ENCODE assay signal across 23 cellular contexts in genomic region chr14:29077916-29078315, GRCh38.
"Had no signal": no experiment of that assay in that cellular context is flagged by ENCODE, and none has a peak within 500 bp of the region (broad histone marks: within the 10 kb centered on the region; RNA-seq: fewer than 3 reads in every experiment).

No MANE protein-coding gene starts in this region.

- H3K4me3 ChIP-seq: esophagus squamous epithelium, hepatocyte, left ventricle myocardium inferior, lower lobe of right lung, sigmoid colon, skin epidermis, stomach had no signal

- H3K4me1 Mint-ChIP-seq: memory B cell; mesothelial cell of epicardium; natural killer cell; neural crest cell; stimulated activated naive B cell treated with anti-CD40 and anti-IgM and Interleukin-4, amounts not matched to agents 10 μg/mL and 1 μg/mL and 100 μg/mL, for 72 hours had no signal

- H3K9me3 ChIP-seq: esophagus squamous epithelium, lower lobe of right lung, sigmoid colon had no signal

- H3K36me3 Mint-ChIP-seq: memory B cell; mesothelial cell of epicardium; natural killer cell; stimulated activated naive B cell treated with anti-CD40 and anti-IgM and Interleukin-4, amounts not matched to agents 10 μg/mL and 1 μg/mL and 100 μg/mL, for 72 hours had no signal

- H3K4me3 Mint-ChIP-seq: dendritic cell treated with granulocyte-macrophage colony-stimulating factor and Interleukin-4, amounts not matched to agents 40 ng/mL and 50 ng/mL, for 4 days; effector memory CD8-positive, alpha-beta T cell; memory B cell; mesothelial cell of epicardium; natural killer cell; neural crest cell; stimulated activated naive B cell treated with anti-CD40 and anti-IgM and Interleukin-4, amounts not matched to agents 10 μg/mL and 1 μg/mL and 100 μg/mL, for 72 hours had no signal

- H3K36me3 ChIP-seq: esophagus squamous epithelium, left ventricle myocardium inferior, lower lobe of right lung, sigmoid colon, stomach had no signal

- H3K27me3 ChIP-seq: esophagus squamous epithelium, hepatocyte, sigmoid colon, stomach had no signal

- H3K4me1 ChIP-seq: esophagus squamous epithelium, left ventricle myocardium inferior, lower lobe of right lung, sigmoid colon, stomach had no signal

- ATAC-seq: effector memory CD8-positive, alpha-beta T cell; left cardiac atrium; lower lobe of right lung; natural killer cell; stimulated activated naive B cell treated with anti-CD40 and anti-IgM and Interleukin-4, amounts not matched to agents 10 μg/mL and 1 μg/mL and 100 μg/mL, for 72 hours had no signal

- H3K9me3 Mint-ChIP-seq: dendritic cell treated with granulocyte-macrophage colony-stimulating factor and Interleukin-4, amounts not matched to agents 40 ng/mL and 50 ng/mL, for 4 days had no signal

- H3K27ac ChIP-seq: esophagus squamous epithelium, hepatocyte, left ventricle myocardium inferior, lower lobe of right lung, sigmoid colon, skin epidermis, stomach had no signal

- H3K27ac Mint-ChIP-seq: dendritic cell treated with granulocyte-macrophage colony-stimulating factor and Interleukin-4, amounts not matched to agents 40 ng/mL and 50 ng/mL, for 4 days; effector memory CD8-positive, alpha-beta T cell; memory B cell; mesothelial cell of epicardium; natural killer cell; stimulated activated naive B cell treated with anti-CD40 and anti-IgM and Interleukin-4, amounts not matched to agents 10 μg/mL and 1 μg/mL and 100 μg/mL, for 72 hours had no signal

- DNase-seq: effector memory CD8-positive, alpha-beta T cell; esophagus squamous epithelium; foreskin fibroblast; head of caudate nucleus; kidney; left cardiac atrium; left ventricle myocardium inferior; lower lobe of right lung; natural killer cell; posterior cingulate gyrus; sigmoid colon; stimulated activated CD4-positive, alpha-beta T cell treated with anti-CD3 and anti-CD28 coated beads, Interleukin-2, amount 100 ng/mL, for 24 hours; stimulated activated CD4-positive, alpha-beta T cell treated with anti-CD3 and anti-CD28 coated beads, Interleukin-4, amount 100 ng/mL, for 4 hours; stimulated activated naive B cell treated with anti-CD40 and anti-IgM and Interleukin-4, amounts not matched to agents 10 μg/mL and 1 μg/mL and 100 μg/mL, for 72 hours; stomach; substantia nigra; trophoblast cell had no signal

- H3K27me3 Mint-ChIP-seq: dendritic cell treated with granulocyte-macrophage colony-stimulating factor and Interleukin-4, amounts not matched to agents 40 ng/mL and 50 ng/mL, for 4 days; effector memory CD8-positive, alpha-beta T cell; memory B cell; stimulated activated naive B cell treated with anti-CD40 and anti-IgM and Interleukin-4, amounts not matched to agents 10 μg/mL and 1 μg/mL and 100 μg/mL, for 72 hours had no signal
